ENCODE assay signal across 12 cellular contexts in genomic region chr17:40346768-40347154, GRCh38. TPM values are rescaled to one million over a fixed set of nuclear protein-coding genes. Genes with fewer than 3 reads are reported as not detected.
A peak's percentile ranks its signal among the peaks of the same experiment; 100 is the strongest.
DNase-seq lines count a peak whose midpoint lies in the region; ATAC-seq and TF ChIP-seq lines count a peak whose summit lies in the region.
"Had no signal": no experiment of that assay in that cellular context is flagged by ENCODE, and none has a peak within 500 bp of the region (broad histone marks: within the 10 kb centered on the region; RNA-seq: fewer than 3 reads in every experiment).

No MANE protein-coding gene starts in this region.

- H3K36me3 ChIP-seq in CD8-positive, alpha-beta memory T cell (ENCODE audit: insufficient read depth, low read length), result peaks cover 18% of the 10 kb centered on the region
- peaks cover 12% of the 10 kb centered on the region for H3K36me3 ChIP-seq in rectal smooth muscle tissue (ENCODE audit: control insufficient read depth, insufficient read depth, low read length)

- no peak overlapping the region for H3K4me3 ChIP-seq in CD8-positive, alpha-beta memory T cell (ENCODE audit: low read length)
- peak overlapping the region; percentile 15; the same call in 1 of the 2 replicates for H3K4me3 ChIP-seq in iPS-18c (ENCODE audit: insufficient read depth, low read depth, low read length)
- H3K4me3 ChIP-seq in rectal smooth muscle tissue (ENCODE audit: low read length), result peak overlapping the region; percentile 51

- no peaks in the 10 kb centered on the region for H3K9me3 Mint-ChIP-seq in CD8-positive, alpha-beta memory T cell
- no peaks in the 10 kb centered on the region for H3K9me3 Mint-ChIP-seq in WTC11
- no peaks in the 10 kb centered on the region for H3K9me3 Mint-ChIP-seq in activated CD4-positive, alpha-beta T cell treated with anti-CD3 and anti-CD28 coated beads, Interleukin-2, amount 10 ng/mL, durations not matched to agents 24 days and 14 days

- no peaks in the 10 kb centered on the region for H3K27me3 Mint-ChIP-seq in CD8-positive, alpha-beta memory T cell
- peaks cover 53% of the 10 kb centered on the region for H3K27me3 Mint-ChIP-seq in WTC11 (ENCODE audit: low read depth)
- no peaks in the 10 kb centered on the region for H3K27me3 Mint-ChIP-seq in activated CD4-positive, alpha-beta T cell treated with anti-CD3 and anti-CD28 coated beads, Interleukin-2, amount 10 ng/mL, durations not matched to agents 24 days and 14 days

- CTCF ChIA-PET in CD8-positive, alpha-beta memory T cell (lab: Charles Lee), result no interaction called here
- CTCF ChIA-PET in WTC11 (lab: Charles Lee), result interaction anchor here (1.4 to 5.0 kb wide), 6 partner anchors 8 to 213 kb away, joined by 6 to 56 read pairs (median 26); no protein-coding TSS in a partner anchor

- H3K4me1 Mint-ChIP-seq in CD8-positive, alpha-beta memory T cell, result peaks cover 61 to 76% (median 63%) of the 10 kb centered on the region in 3 donors
- peaks cover 75% of the 10 kb centered on the region for H3K4me1 Mint-ChIP-seq in WTC11
- H3K4me1 Mint-ChIP-seq in activated CD4-positive, alpha-beta T cell treated with anti-CD3 and anti-CD28 coated beads, Interleukin-2, amount 10 ng/mL, durations not matched to agents 24 days and 14 days, result peaks cover 37% of the 10 kb centered on the region

- no peak overlapping the region for H3K9ac ChIP-seq in rectal smooth muscle tissue (ENCODE audit: low read length)

- intact Hi-C loops in activated CD4-positive, alpha-beta T cell treated with anti-CD3 and anti-CD28 coated beads, Interleukin-2, amount 10 ng/mL, durations not matched to agents 24 days and 14 days (cut with micrococcal nuclease), result no loop called here

- POLR2A ChIA-PET in CD8-positive, alpha-beta memory T cell (lab: Charles Lee), result interaction anchor here (1.4 kb wide), 1 partner anchor 28 kb away, joined by 4 read pairs; no protein-coding TSS in a partner anchor
- POLR2A ChIA-PET in WTC11 (lab: Charles Lee), result no interaction called here

- no peak for TF ChIP-seq CTCF in WTC11 (IDR thresholded peaks at IDR 0.05)

- peak overlapping the region; percentile 16 for H3K27ac ChIP-seq in CD8-positive, alpha-beta memory T cell (ENCODE audit: low read depth, low read length)
- H3K27ac ChIP-seq in rectal smooth muscle tissue (ENCODE audit: low read depth, low read length), result peak overlapping the region; percentile 60

- peak overlapping the region; percentile 78 to 98 (median 95) for H3K27ac Mint-ChIP-seq in CD8-positive, alpha-beta memory T cell
- peak overlapping the region; percentile 65; the same call in 1 of the 2 replicates for H3K27ac Mint-ChIP-seq in WTC11
- no peak overlapping the region for H3K27ac Mint-ChIP-seq in activated CD4-positive, alpha-beta T cell treated with anti-CD3 and anti-CD28 coated beads, Interleukin-2, amount 10 ng/mL, durations not matched to agents 24 days and 14 days

- H3K9me3 ChIP-seq in CD8-positive, alpha-beta memory T cell (ENCODE audit: low read length), result no peaks in the 10 kb centered on the region
- H3K9me3 ChIP-seq in iPS-18c (ENCODE audit: control insufficient read depth, insufficient read depth, low read length), result no peaks in the 10 kb centered on the region

- peak overlapping the region in 6 of 7 donors; percentile 53 to 76 (median 68) for H3K4me3 Mint-ChIP-seq in CD8-positive, alpha-beta memory T cell
- H3K4me3 Mint-ChIP-seq in WTC11, result peak overlapping the region; percentile 51
- no peak overlapping the region for H3K4me3 Mint-ChIP-seq in activated CD4-positive, alpha-beta T cell treated with anti-CD3 and anti-CD28 coated beads, Interleukin-2, amount 10 ng/mL, durations not matched to agents 24 days and 14 days

- peaks cover 64% of the 10 kb centered on the region for H3K4me1 ChIP-seq in CD8-positive, alpha-beta memory T cell (ENCODE audit: insufficient read depth, low read length)
- H3K4me1 ChIP-seq in rectal smooth muscle tissue (ENCODE audit: control insufficient read depth, insufficient read depth, low read length), result peaks cover 52% of the 10 kb centered on the region

- no peaks in the 10 kb centered on the region for H3K27me3 ChIP-seq in CD8-positive, alpha-beta memory T cell (ENCODE audit: insufficient read depth, low read length, poor library complexity, severe bottlenecking)
- no peaks in the 10 kb centered on the region for H3K27me3 ChIP-seq in rectal smooth muscle tissue (ENCODE audit: control insufficient read depth, insufficient read depth, low read length)

- H3K36me3 Mint-ChIP-seq in CD8-positive, alpha-beta memory T cell, result peaks cover 0 to 32% (median 2%) of the 10 kb centered on the region in 3 donors
- peaks cover 6% of the 10 kb centered on the region; the same call in 1 of the 2 replicates for H3K36me3 Mint-ChIP-seq in WTC11
- peaks cover 26% of the 10 kb centered on the region for H3K36me3 Mint-ChIP-seq in activated CD4-positive, alpha-beta T cell treated with anti-CD3 and anti-CD28 coated beads, Interleukin-2, amount 10 ng/mL, durations not matched to agents 24 days and 14 days (ENCODE audit: low read depth)

- ATAC-seq in WTC11, result no peak

- DNase-seq in CD8-positive, alpha-beta memory T cell, result peak in 2 of 5 donors; percentile 22 to 54
- DNase-seq in WTC11 (ENCODE audit: low spot score), result no peak
- DNase-seq in cortex of kidney (lab: John Stamatoyannopoulos, UW), result no peak
- DNase-seq in activated CD4-positive, alpha-beta T cell treated with anti-CD3 and anti-CD28 coated beads, Interleukin-2, amount 10 ng/mL, durations not matched to agents 24 days and 14 days, result no peak
- DNase-seq in SHP77 (lab: John Stamatoyannopoulos, UW), result no peak
- no peak for DNase-seq in NCI-H146 treated with DMSO at 0.1 percent for 48 hours (lab: John Stamatoyannopoulos, UW; ENCODE audit: unreplicated experiment)
- DNase-seq: aorta; NCI-H1930; stimulated activated CD4-positive, alpha-beta T cell treated with anti-CD3 and anti-CD28 coated beads, Interleukin-4, amount 100 ng/mL, for 4 hours had no signal

TF ChIP-seq in WTC11, 78 proteins besides CTCF, POLR2A, EP300 and RAD21:
- TF ChIP-seq ZNF138 (CRISPR knock-in tag; conservative IDR thresholded peaks at IDR 0.05) (no peak), MLX (CRISPR knock-in tag; IDR thresholded peaks at IDR 0.05) (no peak), ETV6 (CRISPR knock-in tag; IDR thresholded peaks at IDR 0.05) (no peak), NR2C2 (CRISPR knock-in tag; IDR thresholded peaks at IDR 0.05) (no peak), E2F1 (CRISPR knock-in tag; IDR thresholded peaks at IDR 0.05) (no peak), ELF4 (CRISPR knock-in tag; IDR thresholded peaks at IDR 0.05; ENCODE audit: low read depth) (no peak), CDX4 (CRISPR knock-in tag; IDR thresholded peaks at IDR 0.05; ENCODE audit: borderline replicate concordance) (no peak), E2F4 (CRISPR knock-in tag; IDR thresholded peaks at IDR 0.05; ENCODE audit: borderline replicate concordance, low read depth) (no peak), SOX15 (CRISPR knock-in tag; IDR thresholded peaks at IDR 0.05) (no peak), JAZF1 (CRISPR knock-in tag; IDR thresholded peaks at IDR 0.05) (no peak), ZNF317 (CRISPR knock-in tag; IDR thresholded peaks at IDR 0.05; ENCODE audit: borderline replicate concordance, low read depth) (no peak), ZNF219 (CRISPR knock-in tag; IDR thresholded peaks at IDR 0.05; ENCODE audit: borderline replicate concordance) (no peak)
TF ChIP-seq in WTC11: peak in this region for 0.

RNA-seq across cellular contexts. Expression of gene GJD3, which starts 17.8 kb away (rescaled TPM):
- total RNA-seq in CD8-positive, alpha-beta memory T cell, result under 1 TPM in 1 of 2 experiments, not detected in 1; 0.24 TPM
- polyA plus RNA-seq in CD8-positive, alpha-beta memory T cell, result 0.40 TPM
- total RNA-seq in WTC11 (2021), result 1.4 to 2.3 TPM (median 2.0 TPM) in 3 replicates
- total RNA-seq in activated CD4-positive, alpha-beta T cell treated with anti-CD3 and anti-CD28 coated beads, Interleukin-2, amount 10 ng/mL, durations not matched to agents 24 days and 14 days, result 0.23 and 0.38 TPM in 2 replicates
- total RNA-seq: T-helper 1 cell treated with Interleukin-12 subunit alpha and Interleukin-12 subunit beta and Interleukin-4 antibody, amounts not matched to agents 30 ng/mL and 1 ng/mL, for 36 hours had no signal
- polyA plus RNA-seq: aorta had no signal

RNA-seq across cellular contexts. Expression of gene RARA, which starts 37.8 kb away (rescaled TPM):
- 10 to 100 TPM; 37.4 to 37.8 TPM for total RNA-seq in CD8-positive, alpha-beta memory T cell
- 14.0 TPM for polyA plus RNA-seq in CD8-positive, alpha-beta memory T cell
- 14.3 to 20.7 TPM (median 15.8 TPM) in 3 replicates for total RNA-seq in WTC11 (2021)
- 24.0 and 26.2 TPM in 2 replicates for total RNA-seq in activated CD4-positive, alpha-beta T cell treated with anti-CD3 and anti-CD28 coated beads, Interleukin-2, amount 10 ng/mL, durations not matched to agents 24 days and 14 days

RNA-seq across cellular contexts. Expression of gene CDC6, which starts 59.1 kb away (rescaled TPM):
- 100 to 1,000 TPM; 107 to 110 TPM for total RNA-seq in CD8-positive, alpha-beta memory T cell
- polyA plus RNA-seq in CD8-positive, alpha-beta memory T cell, result 0.49 TPM
- 85.9 to 125 TPM (median 87.9 TPM) in 3 replicates for total RNA-seq in WTC11 (2021)
- 139 and 142 TPM in 2 replicates for total RNA-seq in activated CD4-positive, alpha-beta T cell treated with anti-CD3 and anti-CD28 coated beads, Interleukin-2, amount 10 ng/mL, durations not matched to agents 24 days and 14 days
